ENCODE assay signal across 8 cellular contexts in the genomic region with DNA sequence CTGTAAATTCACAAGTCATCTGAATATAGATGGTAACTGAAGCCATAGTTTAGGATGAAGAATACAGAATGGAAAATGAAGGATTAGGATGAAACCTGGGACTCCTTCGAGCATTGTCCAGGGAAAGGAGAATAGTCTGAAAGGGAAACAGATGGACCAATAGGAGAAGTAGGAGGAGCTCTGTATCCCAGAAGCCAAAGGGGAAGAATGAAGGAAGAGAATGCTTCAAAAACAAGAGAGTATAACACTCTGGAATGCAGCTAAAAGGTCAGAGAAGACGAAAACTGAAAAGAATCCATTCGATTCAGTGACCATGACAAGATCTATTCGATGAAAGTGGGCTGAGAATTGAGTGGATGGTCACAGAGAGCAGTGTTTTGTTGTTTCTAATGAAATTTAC. TPM values are rescaled to one million over a fixed set of nuclear protein-coding genes. Genes with fewer than 3 reads are reported as not detected.
A peak's percentile ranks its signal among the peaks of the same experiment; 100 is the strongest.
DNase-seq lines count a peak whose midpoint lies in the region; ATAC-seq and TF ChIP-seq lines count a peak whose summit lies in the region.

No MANE protein-coding gene starts in this region.

- peak overlapping the region; percentile 97 for H3K27ac Mint-ChIP-seq in chondrocyte (ENCODE audit: unreplicated experiment)
- peak overlapping the region; percentile 90 for H3K27ac Mint-ChIP-seq in memory B cell

- H3K4me3 Mint-ChIP-seq in chondrocyte (ENCODE audit: unreplicated experiment) (peak overlapping the region; percentile 85), memory B cell (peak overlapping the region; percentile 93)

- no peaks in the 10 kb centered on the region for H3K4me1 ChIP-seq in urinary bladder (ENCODE audit: insufficient read depth)

- H3K9me3 Mint-ChIP-seq in chondrocyte (ENCODE audit: low read depth), result no peaks in the 10 kb centered on the region
- no peaks in the 10 kb centered on the region for H3K9me3 Mint-ChIP-seq in memory B cell

- 35% methylated on average over 4 of the region's 4 CpGs for WGBS in urinary bladder

- no peak for TF ChIP-seq CTCF in chondrocyte (IDR thresholded peaks at IDR 0.05)

- ATAC-seq in memory B cell (ENCODE audit: low read depth) (no peak), GM21825 (IDR thresholded peaks at IDR 0.05; ENCODE audit: unreplicated experiment) (no peak)

- H3K36me3 ChIP-seq in urinary bladder (ENCODE audit: insufficient read depth), result no peaks in the 10 kb centered on the region

- peak overlapping the region; percentile 96 for H3K27ac ChIP-seq in urinary bladder (ENCODE audit: low read depth)

- H3K4me1 Mint-ChIP-seq in chondrocyte (ENCODE audit: low read depth) (peaks cover 57% of the 10 kb centered on the region), memory B cell (peaks cover 49% of the 10 kb centered on the region)

- H3K27me3 Mint-ChIP-seq in chondrocyte (ENCODE audit: low read depth), result no peaks in the 10 kb centered on the region
- H3K27me3 Mint-ChIP-seq in memory B cell, result no peaks in the 10 kb centered on the region

- H3K4me3 ChIP-seq in urinary bladder (ENCODE audit: low read depth, low read length), result peak overlapping the region; percentile 87

- DNase-seq in DMS53 (lab: John Stamatoyannopoulos, UW) (peak; percentile 35), DMS53 treated with DMSO at 0.1 percent for 48 hours (lab: John Stamatoyannopoulos, UW; ENCODE audit: unreplicated experiment) (no peak), NCI-H226 (peak; percentile 24), chondrocyte (ENCODE audit: low spot score) (no peak), memory B cell (ENCODE audit: low spot score in 2 of 2) (no peak), RPMI8226 (no peak)

- H3K36me3 Mint-ChIP-seq in chondrocyte (ENCODE audit: low read depth) (peaks cover 7% of the 10 kb centered on the region), memory B cell (peaks cover 6% of the 10 kb centered on the region)

RNA-seq across cellular contexts. Expression of gene GMFB, which starts 1.0 kb away (rescaled TPM):
- total RNA-seq in chondrocyte (29.9 to 36.8 TPM (median 33.1 TPM) in 3 replicates), urinary bladder (120 TPM)
- 18.3 TPM for polyA plus RNA-seq in urinary bladder

RNA-seq across cellular contexts. Expression of gene CGRRF1, which starts 21.9 kb away (rescaled TPM):
- 13.6 to 17.6 TPM (median 13.7 TPM) in 3 replicates for total RNA-seq in chondrocyte
- total RNA-seq in urinary bladder, result 28.3 TPM
- polyA plus RNA-seq in urinary bladder, result 17.0 TPM

RNA-seq across cellular contexts. Expression of gene CNIH1, which starts 46.6 kb away (rescaled TPM):
- total RNA-seq in chondrocyte (131 to 141 TPM (median 140 TPM) in 3 replicates), urinary bladder (78.2 TPM)
- 164 TPM for polyA plus RNA-seq in urinary bladder

Comparison
In these comparisons a context has a peak if more than half of its experiments do, and no peak if none do; other contexts are left out.
1. DNase-seq: peak in DMS53 (single experiment) and NCI-H226 (single experiment); none in DMS53 treated with DMSO at 0.1 percent for 48 hours (single experiment), chondrocyte (single experiment), memory B cell (0 of 2) and RPMI8226 (single experiment).